Comparison of ENCODE assay signal across 38 cellular contexts in genomic region chr14:34616360-34616759, GRCh38.
"Had no signal": no experiment of that assay in that cellular context is flagged by ENCODE, and none has a peak within 500 bp of the region (broad histone marks: within the 10 kb centered on the region; RNA-seq: fewer than 3 reads in every experiment).

No MANE protein-coding gene starts in this region.

- H3K27me3 ChIP-seq: ascending aorta, breast epithelium, cardiac muscle cell, dorsolateral prefrontal cortex, esophagus muscularis mucosa, foreskin keratinocyte, gastrocnemius medialis, heart left ventricle had no signal

- H3K27me3 Mint-ChIP-seq: activated B cell treated with CpG ODN at 0.5 μM for 24 hours; activated CD8-positive, alpha-beta memory T cell treated with anti-CD3 and anti-CD28 coated beads, Interleukin-2, amount 10 ng/mL, durations not matched to agents 7 days and 5 days; activated CD8-positive, alpha-beta T cell treated with anti-CD3 and anti-CD28 coated beads for 36 hours; activated naive CD4-positive, alpha-beta T cell treated with anti-CD3 and anti-CD28 coated beads, Interleukin-2, amount 10 ng/mL, durations not matched to agents 7 days and 5 days; activated T-cell treated with anti-CD3 and anti-CD28 coated beads, Interleukin-2, amount 50 U/mL, for 24 hours; activated T-helper 17 cell treated with anti-CD3 and anti-CD28 coated beads, Interleukin-2, amount 50 U/mL, for 72 hours; brain; dendritic cell treated with granulocyte-macrophage colony-stimulating factor and Interleukin-4, amounts not matched to agents 40 ng/mL and 50 ng/mL, for 4 days; T-cell had no signal

- H3K27ac ChIP-seq: ascending aorta, breast epithelium, cardiac muscle cell, coronary artery, dorsolateral prefrontal cortex, esophagus muscularis mucosa, foreskin keratinocyte, gastrocnemius medialis, heart left ventricle, WERI-Rb-1 had no signal

- H3K9me3 ChIP-seq: ascending aorta, breast epithelium, esophagus muscularis mucosa, gastrocnemius medialis, heart left ventricle had no signal

- H3K9me3 Mint-ChIP-seq: activated B cell treated with CpG ODN at 0.5 μM for 24 hours; activated CD8-positive, alpha-beta T cell treated with anti-CD3 and anti-CD28 coated beads for 36 hours; activated naive CD4-positive, alpha-beta T cell treated with anti-CD3 and anti-CD28 coated beads, Interleukin-2, amount 10 ng/mL, durations not matched to agents 7 days and 5 days; activated naive CD4-positive, alpha-beta T cell treated with anti-CD3 and anti-CD28 coated beads, Interleukin-2, amount 50 U/mL, for 72 hours; activated T-cell treated with anti-CD3 and anti-CD28 coated beads, Interleukin-2, amount 50 U/mL, for 24 hours; activated T-cell treated with anti-CD3 and anti-CD28 coated beads, Interleukin-2, amount 50 U/mL, for 72 hours; activated T-helper 17 cell treated with anti-CD3 and anti-CD28 coated beads, Interleukin-2, amount 50 U/mL, for 72 hours; brain; dendritic cell treated with granulocyte-macrophage colony-stimulating factor and Interleukin-4, amounts not matched to agents 40 ng/mL and 50 ng/mL, for 4 days; T-cell; T-helper 1 cell treated with Interleukin-12 subunit alpha and Interleukin-12 subunit beta and Interleukin-4 antibody, amounts not matched to agents 30 μg/mL and 1 μg/mL, for 36 hours; T-helper 2 cell treated with Interferon-gamma antibody and Interleukin-4, amounts not matched to agents 5 μg/mL and 100 μg/mL, for 36 hours had no signal

- H3K4me3 Mint-ChIP-seq: activated B cell treated with CpG ODN at 0.5 μM for 24 hours; activated CD8-positive, alpha-beta memory T cell treated with anti-CD3 and anti-CD28 coated beads, Interleukin-2, amount 10 ng/mL, durations not matched to agents 7 days and 5 days; activated CD8-positive, alpha-beta T cell treated with anti-CD3 and anti-CD28 coated beads for 36 hours; activated naive CD4-positive, alpha-beta T cell treated with anti-CD3 and anti-CD28 coated beads, Interleukin-2, amount 10 ng/mL, durations not matched to agents 7 days and 5 days; activated T-cell treated with anti-CD3 and anti-CD28 coated beads, Interleukin-2, amount 50 U/mL, for 24 hours; activated T-cell treated with anti-CD3 and anti-CD28 coated beads, Interleukin-2, amount 50 U/mL, for 72 hours; activated T-helper 17 cell treated with anti-CD3 and anti-CD28 coated beads, Interleukin-2, amount 50 U/mL, for 72 hours; brain; dendritic cell treated with granulocyte-macrophage colony-stimulating factor and Interleukin-4, amounts not matched to agents 40 ng/mL and 50 ng/mL, for 4 days; T-cell; T-helper 1 cell treated with Interleukin-12 subunit alpha and Interleukin-12 subunit beta and Interleukin-4 antibody, amounts not matched to agents 30 μg/mL and 1 μg/mL, for 36 hours; T-helper 2 cell treated with Interferon-gamma antibody and Interleukin-4, amounts not matched to agents 5 μg/mL and 100 μg/mL, for 36 hours had no signal

- H3K4me1 ChIP-seq: breast epithelium, foreskin keratinocyte, gastrocnemius medialis had no signal

- H3K27ac Mint-ChIP-seq: activated B cell treated with CpG ODN at 0.5 μM for 24 hours; activated CD8-positive, alpha-beta memory T cell treated with anti-CD3 and anti-CD28 coated beads, Interleukin-2, amount 10 ng/mL, durations not matched to agents 7 days and 5 days; activated CD8-positive, alpha-beta T cell treated with anti-CD3 and anti-CD28 coated beads for 36 hours; activated naive CD4-positive, alpha-beta T cell treated with anti-CD3 and anti-CD28 coated beads, Interleukin-2, amount 10 ng/mL, durations not matched to agents 7 days and 5 days; activated naive CD4-positive, alpha-beta T cell treated with anti-CD3 and anti-CD28 coated beads, Interleukin-2, amount 50 U/mL, for 72 hours; activated T-cell treated with anti-CD3 and anti-CD28 coated beads, Interleukin-2, amount 50 U/mL, for 72 hours; activated T-helper 17 cell treated with anti-CD3 and anti-CD28 coated beads, Interleukin-2, amount 50 U/mL, for 72 hours; brain; dendritic cell treated with granulocyte-macrophage colony-stimulating factor and Interleukin-4, amounts not matched to agents 40 ng/mL and 50 ng/mL, for 4 days; T-helper 1 cell treated with Interleukin-12 subunit alpha and Interleukin-12 subunit beta and Interleukin-4 antibody, amounts not matched to agents 30 μg/mL and 1 μg/mL, for 36 hours had no signal

- H3K36me3 ChIP-seq: breast epithelium, cardiac muscle cell, gastrocnemius medialis, WERI-Rb-1 had no signal

- H3K4me1 Mint-ChIP-seq: brain had no signal

- H3K4me3 ChIP-seq: ascending aorta, breast epithelium, cardiac muscle cell, coronary artery, dorsolateral prefrontal cortex, esophagus muscularis mucosa, gastrocnemius medialis, heart left ventricle had no signal

- ATAC-seq: activated CD4-positive, CD25-positive, alpha-beta regulatory T cell treated with anti-CD3 and anti-CD28 coated beads, Interleukin-2, amount 50 U/mL, for 24 hours; activated CD8-positive, alpha-beta memory T cell treated with anti-CD3 and anti-CD28 coated beads, Interleukin-2, amount 10 ng/mL, durations not matched to agents 7 days and 5 days; activated CD8-positive, alpha-beta T cell treated with anti-CD3 and anti-CD28 coated beads for 36 hours; activated naive CD4-positive, alpha-beta T cell treated with anti-CD3 and anti-CD28 coated beads, Interleukin-2, amount 50 U/mL, for 72 hours; activated T-cell treated with anti-CD3 and anti-CD28 coated beads, Interleukin-2, amount 50 U/mL, for 72 hours; activated T-helper 17 cell treated with anti-CD3 and anti-CD28 coated beads, Interleukin-2, amount 50 U/mL, for 72 hours; foreskin keratinocyte; gastrocnemius medialis; heart left ventricle; T-cell had no signal

- DNase-seq: activated B cell treated with CpG ODN at 0.5 μM for 24 hours; activated CD4-positive, alpha-beta T cell treated with anti-CD3 and anti-CD28 coated beads for 48 hours; activated CD4-positive, alpha-beta T cell treated with anti-CD3 and anti-CD28 coated beads, Interleukin-2, amount 50 U/mL, for 1 hour; activated CD4-positive, alpha-beta T cell treated with anti-CD3 and anti-CD28 coated beads, Interleukin-2, amount 50 U/mL, for 48 hours; activated CD8-positive, alpha-beta memory T cell treated with anti-CD3 and anti-CD28 coated beads, Interleukin-2, amount 10 ng/mL, durations not matched to agents 7 days and 5 days; activated CD8-positive, alpha-beta memory T cell treated with anti-CD3 and anti-CD28 coated beads, Interleukin-2, amount 50 U/mL, for 4 hours; activated CD8-positive, alpha-beta T cell treated with anti-CD3 and anti-CD28 coated beads for 36 hours; activated gamma-delta T cell; activated naive CD4-positive, alpha-beta T cell; activated naive CD4-positive, alpha-beta T cell treated with anti-CD3 and anti-CD28 coated beads, Interleukin-2, amount 10 ng/mL, durations not matched to agents 7 days and 5 days; activated T-cell treated with anti-CD3 and anti-CD28 coated beads for 4 hours; activated T-cell treated with anti-CD3 and anti-CD28 coated beads, Interleukin-2, amount 50 U/mL, for 24 hours; activated T-cell treated with anti-CD3 and anti-CD28 coated beads, Interleukin-2, amount 50 U/mL, for 72 hours; central memory CD4-positive, alpha-beta T cell; cerebellar nuclear complex; dorsolateral prefrontal cortex; effector memory CD4-positive, alpha-beta T cell; erythroblast; foreskin keratinocyte; gastrocnemius medialis; glutamatergic neuron; heart left ventricle; SW 1271; T-cell; T1000; WERI-Rb-1 had no signal
